8 cellular contexts compared by ENCODE assay signal in the genomic region with DNA sequence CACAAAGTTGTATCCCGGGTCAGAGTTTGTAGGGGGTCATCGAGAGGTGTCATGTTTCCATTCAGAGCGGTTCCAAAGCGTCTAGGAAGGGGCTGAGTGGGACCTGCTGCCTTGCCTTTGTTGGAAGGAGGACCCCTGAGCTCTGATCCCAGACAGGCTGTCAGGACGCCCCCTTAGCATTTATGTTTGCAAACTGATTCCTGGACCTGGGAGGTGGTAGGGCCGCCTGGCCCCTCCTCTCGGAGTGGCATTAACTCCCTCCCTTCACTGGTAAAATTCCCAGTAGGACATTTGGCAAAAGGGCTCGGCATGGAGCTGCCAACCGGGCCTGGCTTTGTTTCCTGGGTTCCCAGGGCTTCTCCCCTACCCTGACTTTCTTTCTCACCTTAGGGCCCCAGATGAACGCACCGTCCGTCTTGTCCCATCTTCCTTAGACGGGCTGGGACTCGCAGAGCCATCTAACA. TPM values are rescaled to one million over a fixed set of nuclear protein-coding genes. Genes with fewer than 3 reads are reported as not detected.
A peak's percentile ranks its signal among the peaks of the same experiment; 100 is the strongest.
DNase-seq lines count a peak whose midpoint lies in the region; ATAC-seq and TF ChIP-seq lines count a peak whose summit lies in the region.

No MANE protein-coding gene starts in this region.

- ATAC-seq in activated B cell treated with CpG ODN at 0.5 μM for 24 hours (ENCODE audit: low read depth) (no peak), right cardiac atrium (no peak), GM21528 (IDR thresholded peaks at IDR 0.05; ENCODE audit: low FRiP score, unreplicated experiment) (no peak), HG03135 (IDR thresholded peaks at IDR 0.05; ENCODE audit: unreplicated experiment) (no peak), GM19395 (IDR thresholded peaks at IDR 0.05; ENCODE audit: unreplicated experiment) (no peak)

- CTCF ChIA-PET in activated B cell treated with CpG ODN at 0.5 μM for 24 hours (lab: Charles Lee) = interaction anchor here (0.9 to 4.5 kb wide), 13 partner anchors 9 to 116 kb away, joined by 3 to 41 read pairs (median 8); partner anchors contain the start of gene CDKN2AIPNL

- no peaks in the 10 kb centered on the region for H3K9me3 ChIP-seq in right cardiac atrium (ENCODE audit: control insufficient read depth, low read length)

- no peak for TF ChIP-seq CTCF in activated B cell treated with CpG ODN at 0.5 μM for 24 hours (IDR thresholded peaks at IDR 0.05)

- H3K27me3 Mint-ChIP-seq in activated B cell treated with CpG ODN at 0.5 μM for 24 hours = no peaks in the 10 kb centered on the region

- H3K4me1 Mint-ChIP-seq in activated B cell treated with CpG ODN at 0.5 μM for 24 hours = peaks cover 62% of the 10 kb centered on the region

- H3K4me3 ChIP-seq in H7 (ENCODE audit: insufficient read depth, low read depth, low read length) (peak overlapping the region; percentile 60), right cardiac atrium (ENCODE audit: low read length) (peak overlapping the region; percentile 95), skin epidermis (peak overlapping the region; percentile 65 to 95 (median 82))

- H3K27ac ChIP-seq in right cardiac atrium (ENCODE audit: low read length) = peak overlapping the region; percentile 94
- peak overlapping the region in 18 of 21 experiments; percentile 16 to 100 (median 98) for H3K27ac ChIP-seq in skin epidermis

- peak overlapping the region; percentile 98 for H3K4me3 Mint-ChIP-seq in activated B cell treated with CpG ODN at 0.5 μM for 24 hours

- H3K27ac Mint-ChIP-seq in activated B cell treated with CpG ODN at 0.5 μM for 24 hours = peak overlapping the region; percentile 85

- intact Hi-C loops in activated B cell treated with CpG ODN at 0.5 μM for 24 hours (cut with micrococcal nuclease) (loop anchor here (1.0 to 5.0 kb wide), 9 partner anchors 13 to 352 kb away; partner anchors contain the start of genes CAMLG, CDKN2AIPNL and SKP1), right cardiac atrium (cut with DNase I) (loop anchor here in 3 of 4 donors (5.0 to 10.0 kb wide), 4 partner anchors 49 to 116 kb away; partner anchors contain the start of gene CDKN2AIPNL (in 2 of the 3))

- peak; percentile 64 for DNase-seq in H7
- DNase-seq in activated B cell treated with CpG ODN at 0.5 μM for 24 hours = no peak
- peak; percentile 28 to 58 (median 58) for DNase-seq in right cardiac atrium
- no peak for DNase-seq in Ammon's horn (ENCODE audit: low spot score)

- H3K4me1 ChIP-seq in right cardiac atrium (ENCODE audit: control insufficient read depth, insufficient read depth, low read length) = peaks cover 32% of the 10 kb centered on the region

- 32% methylated on average over 14 of the region's 14 CpGs for WGBS in right cardiac atrium

- H3K9me3 Mint-ChIP-seq in activated B cell treated with CpG ODN at 0.5 μM for 24 hours = no peaks in the 10 kb centered on the region

- POLR2A ChIA-PET in activated B cell treated with CpG ODN at 0.5 μM for 24 hours (lab: Charles Lee) = interaction anchor here (0.7 to 16.8 kb wide), 7 partner anchors 18 to 377 kb away, joined by 3 to 763 read pairs (median 9); partner anchors contain the start of genes CDKN2AIPNL, PCBD2 and UBE2B

- no peaks in the 10 kb centered on the region for H3K36me3 ChIP-seq in H7 (replicated peaks; ENCODE audit: control insufficient read depth, insufficient read depth, low read length)

- H3K36me3 Mint-ChIP-seq in activated B cell treated with CpG ODN at 0.5 μM for 24 hours (ENCODE audit: low read depth) = peaks cover 31% of the 10 kb centered on the region

- H3K27me3 ChIP-seq in H7 (ENCODE audit: control insufficient read depth, insufficient read depth, low read length) (no peaks in the 10 kb centered on the region), right cardiac atrium (ENCODE audit: control insufficient read depth, insufficient read depth) (no peaks in the 10 kb centered on the region)

RNA-seq across cellular contexts. Expression of gene JADE2, which starts 2.5 kb away (rescaled TPM):
- total RNA-seq in H7 (2014; rRNA removed; shearing (Covaris generic)) = 29.5 and 33.7 TPM in 2 replicates
- total RNA-seq in activated B cell treated with CpG ODN at 0.5 μM for 24 hours = 218 and 225 TPM in 2 replicates
- total RNA-seq in right cardiac atrium = 10 to 100 TPM; 45.5 to 51.6 (median 48.3) TPM
- 18.6 TPM for polyA plus RNA-seq in right cardiac atrium

Comparison
In these comparisons a context has a peak if more than half of its experiments do, and no peak if none do; other contexts are left out.
1. DNase-seq: peak in H7 (single experiment) and right cardiac atrium (3 of 3); none in activated B cell treated with CpG ODN at 0.5 μM for 24 hours (single experiment) and Ammon's horn (single experiment).
2. Peak in every context shown above with its lines, with median percentiles within 50 percentile points of each other: H3K4me3 ChIP-seq.